ENCODE assay signal across 8 cellular contexts in genomic region chr10:49679480-49679893, GRCh38. TPM values are rescaled to one million over a fixed set of nuclear protein-coding genes. Genes with fewer than 3 reads are reported as not detected.
DNase-seq lines count a peak whose midpoint lies in the region; ATAC-seq and TF ChIP-seq lines count a peak whose summit lies in the region.

C10orf53 (plus strand) TSS chr10:49679651; CDS start chr10:49679698, 47 bp downstream.

- H2BK120ac ChIP-seq in H9 (ENCODE audit: low read depth, low read length, poor library complexity, severe bottlenecking), result no peak within 1 kb of the TSS

- H2BK12ac ChIP-seq in H9 (ENCODE audit: insufficient read length, low read depth, low read length), result no peak within 1 kb of the TSS

- H3K27ac ChIP-seq in ACC112 (ENCODE audit: low read depth, low read length), result no peak within 1 kb of the TSS
- H3K27ac ChIP-seq in H9 (ENCODE audit: insufficient read length, low read depth, low read length), result no peak within 1 kb of the TSS
- no peak within 1 kb of the TSS for H3K27ac ChIP-seq in cardiac muscle cell

- H3K4me1 ChIP-seq in ACC112 (ENCODE audit: control insufficient read depth, insufficient read depth, low read length, unreplicated experiment) (no peaks in the 10 kb centered on the region), H9 (ENCODE audit: insufficient read depth, low read length) (no peaks in the 10 kb centered on the region), cardiac muscle cell (ENCODE audit: low read depth) (no peaks in the 10 kb centered on the region)

- H3K36me3 ChIP-seq in ACC112 (ENCODE audit: insufficient read depth, low read length) (no peaks in the 10 kb centered on the region), cardiac muscle cell (no peaks in the 10 kb centered on the region)

- POLR2A ChIA-PET in activated CD4-positive, alpha-beta memory T cell treated with anti-CD3 and anti-CD28 coated beads, Interleukin-2, amount 10 ng/mL, durations not matched to agents 7 days and 5 days (lab: Charles Lee), result no interaction called here

- DNase-seq in H9 (peak; percentile 88), cardiac muscle cell (ENCODE audit: low read depth in 1 of 2, low spot score in 1 of 2) (peak; percentile 85 to 87), renal cortical epithelial cell (ENCODE audit: low read depth) (peak; percentile 21), SIG-M5 treated with dmso at 0.1 percent for 504 hours (lab: John Stamatoyannopoulos, UW; ENCODE audit: unreplicated experiment) (no peak)
- DNase-seq in activated CD4-positive, alpha-beta memory T cell treated with anti-CD3 and anti-CD28 coated beads, Interleukin-2, amount 10 ng/mL, durations not matched to agents 7 days and 5 days, result peak; percentile 28

- no peak within 1 kb of the TSS for H4K5ac ChIP-seq in H9 (ENCODE audit: insufficient read length, low read depth, low read length)

- peaks cover 0 to 2% (median 0%) of the 10 kb centered on the region in 3 experiments; a peak in 2 of 7 replicates for H3K36me3 Mint-ChIP-seq in H9 (ENCODE audit: insufficient read depth in 1 of 3, low read depth in 3 of 3)
- H3K36me3 Mint-ChIP-seq in activated CD4-positive, alpha-beta memory T cell treated with anti-CD3 and anti-CD28 coated beads, Interleukin-2, amount 10 ng/mL, durations not matched to agents 7 days and 5 days (ENCODE audit: low read depth), result no peaks in the 10 kb centered on the region

- peaks cover 4 to 16% of the 10 kb centered on the region in 2 experiments; a peak in 4 of 5 replicates for H3K9me3 Mint-ChIP-seq in H9
- peaks cover 4% of the 10 kb centered on the region for H3K9me3 Mint-ChIP-seq in activated CD4-positive, alpha-beta memory T cell treated with anti-CD3 and anti-CD28 coated beads, Interleukin-2, amount 10 ng/mL, durations not matched to agents 7 days and 5 days

- no peak within 1 kb of the TSS for H4K91ac ChIP-seq in H9 (ENCODE audit: insufficient read length, low read depth, low read length)

- peak within 1 kb of the TSS; percentile 63 for H3K18ac ChIP-seq in H9 (ENCODE audit: insufficient read length, low read depth, low read length)

- H3K4me3 ChIP-seq in ACC112 (ENCODE audit: low read depth, low read length), result peak within 1 kb of the TSS; percentile 66
- peak within 1 kb of the TSS; percentile 23 for H3K4me3 ChIP-seq in cardiac muscle cell

- H3K56ac ChIP-seq in H9 (ENCODE audit: insufficient read length, low read depth, low read length), result no peak within 1 kb of the TSS

- H3K27me3 ChIP-seq in ACC112 (ENCODE audit: insufficient read depth, low read length) (peaks cover 85% of the 10 kb centered on the region), H9 (ENCODE audit: insufficient read depth, low read length) (peaks cover 13% of the 10 kb centered on the region; the same call in 1 of the 2 replicates), cardiac muscle cell (peaks cover 57% of the 10 kb centered on the region)

- no CpG with 5 or more reads among the region's 36 CpGs for WGBS in H9 (ENCODE audit: extremely low coverage, insufficient read length, low lambda C conversion rate)

- no peak within 1 kb of the TSS for H2BK20ac ChIP-seq in H9 (ENCODE audit: low read depth, low read length, poor library complexity, severe bottlenecking)

- peak within 1 kb of the TSS; percentile 63 to 75 for H3K4me3 Mint-ChIP-seq in H9
- H3K4me3 Mint-ChIP-seq in activated CD4-positive, alpha-beta memory T cell treated with anti-CD3 and anti-CD28 coated beads, Interleukin-2, amount 10 ng/mL, durations not matched to agents 7 days and 5 days, result no peak within 1 kb of the TSS

- H3K4ac ChIP-seq in H9 (ENCODE audit: low read depth, low read length), result no peak within 1 kb of the TSS

- peaks cover 99% of the 10 kb centered on the region for H3K27me3 Mint-ChIP-seq in H9 (ENCODE audit: low read depth)
- peaks cover 35% of the 10 kb centered on the region for H3K27me3 Mint-ChIP-seq in activated CD4-positive, alpha-beta memory T cell treated with anti-CD3 and anti-CD28 coated beads, Interleukin-2, amount 10 ng/mL, durations not matched to agents 7 days and 5 days

- ATAC-seq in HG02571 (IDR thresholded peaks at IDR 0.05; ENCODE audit: unreplicated experiment) (no peak), GM21423 (IDR thresholded peaks at IDR 0.05; ENCODE audit: unreplicated experiment) (no peak)

- no peak within 1 kb of the TSS for H3K9ac ChIP-seq in H9 (ENCODE audit: extremely low read depth, insufficient read length, low read length)

- H3K79me1 ChIP-seq in H9 (ENCODE audit: insufficient read depth, low read depth, low read length, poor library complexity, severe bottlenecking), result no peaks in the 10 kb centered on the region

- TF ChIP-seq CTCF in H9 (conservative IDR thresholded peaks at IDR 0.05) (no peak), cardiac muscle cell (IDR thresholded peaks at IDR 0.05; ENCODE audit: low read depth, low read length) (no peak)

- no peak within 1 kb of the TSS for H3T11ph ChIP-seq in H9 (ENCODE audit: low read length)

- H4K8ac ChIP-seq in H9 (replicated peaks; ENCODE audit: insufficient read length, low read depth, low read length), result no peak within 1 kb of the TSS

- H3K23ac ChIP-seq in H9 (ENCODE audit: insufficient read length, low read depth, low read length), result no peak within 1 kb of the TSS

- H2AFZ ChIP-seq in ACC112 (ENCODE audit: low read length, unreplicated experiment) (peak within 1 kb of the TSS; percentile 73), H9 (ENCODE audit: low read length) (peak within 1 kb of the TSS; percentile 9)

- H3K4me1 Mint-ChIP-seq in H9, result peaks cover 6 to 9% of the 10 kb centered on the region in 2 experiments
- no peaks in the 10 kb centered on the region for H3K4me1 Mint-ChIP-seq in activated CD4-positive, alpha-beta memory T cell treated with anti-CD3 and anti-CD28 coated beads, Interleukin-2, amount 10 ng/mL, durations not matched to agents 7 days and 5 days

- H3K79me2 ChIP-seq in ACC112 (ENCODE audit: control insufficient read depth, insufficient read depth, low read length, unreplicated experiment), result no peaks in the 10 kb centered on the region
- H3K79me2 ChIP-seq in H9 (ENCODE audit: insufficient read depth, low read length), result no peaks in the 10 kb centered on the region

- peaks cover 9% of the 10 kb centered on the region for H3K23me2 ChIP-seq in H9 (ENCODE audit: insufficient read length, low read depth, low read length, poor library complexity, severe bottlenecking)

- no peak within 1 kb of the TSS for H2AK5ac ChIP-seq in H9 (ENCODE audit: insufficient read length, low read length)

- H3K9me3 ChIP-seq in H9 (ENCODE audit: control insufficient read depth, low read depth, low read length) (no peaks in the 10 kb centered on the region), cardiac muscle cell (ENCODE audit: low read depth) (no peaks in the 10 kb centered on the region)

- peak within 1 kb of the TSS; percentile 54 for H3K14ac ChIP-seq in H9 (ENCODE audit: insufficient read depth, low read length)

- H2BK15ac ChIP-seq in H9 (ENCODE audit: low read depth, low read length), result no peak within 1 kb of the TSS

- no peak within 1 kb of the TSS for H2BK5ac ChIP-seq in H9 (ENCODE audit: insufficient read length, low read length)

- H4K20me1 ChIP-seq in H9 (ENCODE audit: control insufficient read depth, insufficient read depth, insufficient read length), result no peaks in the 10 kb centered on the region

- peak within 1 kb of the TSS; percentile 61 for H3K4me2 ChIP-seq in H9 (ENCODE audit: insufficient read depth, insufficient read length, low read length)

- CTCF ChIA-PET in activated CD4-positive, alpha-beta memory T cell treated with anti-CD3 and anti-CD28 coated beads, Interleukin-2, amount 10 ng/mL, durations not matched to agents 7 days and 5 days (lab: Charles Lee), result no interaction called here

- no peak within 1 kb of the TSS for H3K27ac Mint-ChIP-seq in H9
- H3K27ac Mint-ChIP-seq in activated CD4-positive, alpha-beta memory T cell treated with anti-CD3 and anti-CD28 coated beads, Interleukin-2, amount 10 ng/mL, durations not matched to agents 7 days and 5 days, result no peak within 1 kb of the TSS

RNA-seq across cellular contexts. Expression of gene C10orf53, which starts in this region (rescaled TPM):
- not detected in 2 replicates for total RNA-seq in H9 (2021)
- not detected for total RNA-seq in activated CD4-positive, alpha-beta memory T cell treated with anti-CD3 and anti-CD28 coated beads, Interleukin-2, amount 10 ng/mL, durations not matched to agents 7 days and 5 days
- total RNA-seq in cardiac muscle cell, result 0.11 TPM in 1 of 2 replicates, not detected in the other
- polyA plus RNA-seq in cardiac muscle cell, result not detected in 2 replicates
- total RNA-seq in renal cortical epithelial cell, result not detected in 2 replicates

Comparison
In these comparisons a context has a peak if more than half of its experiments do, and no peak if none do; other contexts are left out.
1. Peak in DNase-seq and H3K4me2 ChIP-seq in H9; RNA of the gene not detected or under 1 TPM.
2. Peak in DNase-seq in activated CD4-positive, alpha-beta memory T cell treated with anti-CD3 and anti-CD28 coated beads, Interleukin-2, amount 10 ng/mL, durations not matched to agents 7 days and 5 days; RNA of the gene not detected or under 1 TPM.
3. Peak in DNase-seq and H3K4me3 ChIP-seq in cardiac muscle cell; RNA of the gene not detected or under 1 TPM.
4. Peak in DNase-seq in renal cortical epithelial cell; RNA of the gene not detected or under 1 TPM.